ENCODE assay signal across 32 cellular contexts in the genomic region with DNA sequence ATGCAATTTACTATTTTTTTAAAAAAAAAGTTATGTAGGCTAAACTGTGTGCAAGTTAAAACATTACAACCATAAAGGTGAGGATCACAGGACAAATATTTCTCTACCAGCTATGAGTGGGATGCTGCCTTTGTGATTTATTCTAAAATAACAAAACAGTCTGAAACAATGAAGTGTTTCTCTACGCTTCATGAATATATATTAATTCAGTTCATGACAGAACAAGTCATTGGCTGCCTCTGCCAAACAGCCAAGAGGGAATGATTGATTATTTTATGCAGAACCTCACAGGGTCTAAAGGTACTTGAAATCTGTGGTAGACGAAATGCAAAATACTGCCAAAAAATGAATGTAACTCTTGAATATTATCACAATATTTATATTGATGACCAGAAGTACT. TPM values are rescaled to one million over a fixed set of nuclear protein-coding genes. Genes with fewer than 3 reads are reported as not detected.
"Had no signal": no experiment of that assay in that cellular context is flagged by ENCODE, and none has a peak within 500 bp of the region (broad histone marks: within the 10 kb centered on the region; RNA-seq: fewer than 3 reads in every experiment).

No MANE protein-coding gene starts in this region.

- H3K4me3 Mint-ChIP-seq: activated CD4-positive, alpha-beta T cell treated with anti-CD3 and anti-CD28 coated beads, Interleukin-2, amount 10 ng/mL, durations not matched to agents 24 days and 14 days; activated CD8-positive, alpha-beta T cell treated with anti-CD3 and anti-CD28 coated beads for 36 hours; activated naive CD8-positive, alpha-beta T cell treated with anti-CD3 and anti-CD28 coated beads for 36 hours; activated T-cell treated with anti-CD3 and anti-CD28 coated beads, Interleukin-2, amount 50 U/mL, for 72 hours; activated T-helper 17 cell treated with anti-CD3 and anti-CD28 coated beads, Interleukin-2, amount 50 U/mL, for 72 hours had no signal

- H3K4me2 ChIP-seq: PC-9 had no signal

- H3K4me1 Mint-ChIP-seq: activated T-helper 17 cell treated with anti-CD3 and anti-CD28 coated beads, Interleukin-2, amount 50 U/mL, for 72 hours had no signal

- H3K4me3 ChIP-seq: cardiac muscle cell, PC-9 had no signal

- H3K27me3 ChIP-seq: brain microvascular endothelial cell, cardiac muscle cell had no signal

- H3K36me3 ChIP-seq: brain microvascular endothelial cell, cardiac muscle cell had no signal

- H3K9me3 Mint-ChIP-seq: activated CD4-positive, alpha-beta T cell treated with anti-CD3 and anti-CD28 coated beads, Interleukin-2, amount 10 ng/mL, durations not matched to agents 24 days and 14 days; activated CD8-positive, alpha-beta T cell treated with anti-CD3 and anti-CD28 coated beads for 36 hours; activated naive CD8-positive, alpha-beta T cell treated with anti-CD3 and anti-CD28 coated beads for 36 hours; activated T-cell treated with anti-CD3 and anti-CD28 coated beads, Interleukin-2, amount 50 U/mL, for 72 hours; activated T-helper 17 cell treated with anti-CD3 and anti-CD28 coated beads, Interleukin-2, amount 50 U/mL, for 72 hours had no signal

- H3K36me3 Mint-ChIP-seq: activated naive CD8-positive, alpha-beta T cell treated with anti-CD3 and anti-CD28 coated beads for 36 hours had no signal

- ATAC-seq: activated CD8-positive, alpha-beta T cell treated with anti-CD3 and anti-CD28 coated beads for 36 hours; activated T-cell treated with anti-CD3 and anti-CD28 coated beads, Interleukin-2, amount 50 U/mL, for 72 hours; activated T-helper 17 cell treated with anti-CD3 and anti-CD28 coated beads, Interleukin-2, amount 50 U/mL, for 72 hours had no signal

- H3K27ac ChIP-seq: brain microvascular endothelial cell, cardiac muscle cell, PC-9 had no signal

- H3K27ac Mint-ChIP-seq: activated CD4-positive, alpha-beta T cell treated with anti-CD3 and anti-CD28 coated beads, Interleukin-2, amount 10 ng/mL, durations not matched to agents 24 days and 14 days; activated CD8-positive, alpha-beta T cell treated with anti-CD3 and anti-CD28 coated beads for 36 hours; activated naive CD8-positive, alpha-beta T cell treated with anti-CD3 and anti-CD28 coated beads for 36 hours; activated T-cell treated with anti-CD3 and anti-CD28 coated beads, Interleukin-2, amount 50 U/mL, for 72 hours; activated T-helper 17 cell treated with anti-CD3 and anti-CD28 coated beads, Interleukin-2, amount 50 U/mL, for 72 hours had no signal

- DNase-seq: activated CD4-positive, alpha-beta T cell treated with anti-CD3 and anti-CD28 coated beads, Interleukin-2, amount 10 ng/mL, durations not matched to agents 24 days and 14 days; activated CD4-positive, alpha-beta T cell treated with anti-CD3 and anti-CD28 coated beads, Interleukin-2, amount 50 U/mL, for 4 hours; activated CD8-positive, alpha-beta T cell treated with anti-CD3 and anti-CD28 coated beads for 36 hours; activated effector memory CD4-positive, alpha-beta T cell treated with anti-CD3 and anti-CD28 coated beads, Interleukin-2, amount 50 U/mL, for 16 hours; activated naive CD4-positive, alpha-beta T cell; activated naive CD4-positive, alpha-beta T cell treated with anti-CD3 and anti-CD28 coated beads, Interleukin-2, amount 50 U/mL, for 16 hours; activated naive CD8-positive, alpha-beta T cell treated with anti-CD3 and anti-CD28 coated beads for 36 hours; activated T-cell treated with anti-CD3 and anti-CD28 coated beads, Interleukin-2, amount 50 U/mL, for 1 hour; activated T-cell treated with anti-CD3 and anti-CD28 coated beads, Interleukin-2, amount 50 U/mL, for 72 hours; amniotic stem cell; aorta; brain microvascular endothelial cell; Karpas-422; KBM-7; NCI-H1105; NCI-H1417 treated with DMSO at 0.1 percent for 48 hours; NCI-H1930; NCI-H2081 treated with DMSO at 0.1 percent for 48 hours; NCI-H226; NCI-H446 treated with DMSO at 0.1 percent for 48 hours; NCI-H524; NK-92 treated with Interleukin-12 subunit alpha and Interleukin-12 subunit beta, amount 100 ng/mL, for 24 hours; PC-9; Right ventricle myocardium superior; SW 1271; T1000 had no signal

RNA-seq across cellular contexts. Expression of gene SOSTDC1, which starts 29.0 kb away (rescaled TPM):
- total RNA-seq: activated CD4-positive, alpha-beta T cell treated with anti-CD3 and anti-CD28 coated beads, Interleukin-2, amount 10 ng/mL, durations not matched to agents 24 days and 14 days; activated CD8-positive, alpha-beta memory T cell treated with anti-CD3 and anti-CD28 coated beads for 36 hours; activated CD8-positive, alpha-beta T cell treated with anti-CD3 and anti-CD28 coated beads for 36 hours; activated naive CD8-positive, alpha-beta T cell treated with anti-CD3 and anti-CD28 coated beads for 36 hours; activated T-cell treated with anti-CD3 and anti-CD28 coated beads, Interleukin-2, amount 50 U/mL, for 72 hours; activated T-helper 17 cell treated with anti-CD3 and anti-CD28 coated beads, Interleukin-2, amount 50 U/mL, for 72 hours; aorta; MCF 10A; PC-9; T-helper 1 cell treated with Interleukin-12 subunit alpha and Interleukin-12 subunit beta and Interleukin-4 antibody, amounts not matched to agents 30 ng/mL and 1 ng/mL, for 36 hours; T-helper 2 cell treated with Interferon-gamma antibody and Interleukin-4, amounts not matched to agents 100 ng/mL and 5 ng/mL, for 36 hours had no signal
- polyA plus RNA-seq: aorta had no signal

RNA-seq across cellular contexts. Expression of gene LRRC72, which starts 32.1 kb away (rescaled TPM):
- total RNA-seq: activated CD4-positive, alpha-beta T cell treated with anti-CD3 and anti-CD28 coated beads, Interleukin-2, amount 10 ng/mL, durations not matched to agents 24 days and 14 days; activated CD8-positive, alpha-beta memory T cell treated with anti-CD3 and anti-CD28 coated beads for 36 hours; activated CD8-positive, alpha-beta T cell treated with anti-CD3 and anti-CD28 coated beads for 36 hours; activated naive CD8-positive, alpha-beta T cell treated with anti-CD3 and anti-CD28 coated beads for 36 hours; activated T-cell treated with anti-CD3 and anti-CD28 coated beads, Interleukin-2, amount 50 U/mL, for 72 hours; activated T-helper 17 cell treated with anti-CD3 and anti-CD28 coated beads, Interleukin-2, amount 50 U/mL, for 72 hours; aorta; cardiac muscle cell; MCF 10A; PC-9; Right ventricle myocardium superior; T-helper 1 cell treated with Interleukin-12 subunit alpha and Interleukin-12 subunit beta and Interleukin-4 antibody, amounts not matched to agents 30 ng/mL and 1 ng/mL, for 36 hours; T-helper 2 cell treated with Interferon-gamma antibody and Interleukin-4, amounts not matched to agents 100 ng/mL and 5 ng/mL, for 36 hours had no signal
- polyA plus RNA-seq: aorta, cardiac muscle cell had no signal
